In genomic region chr16:1579214-1579613, GRCh38 we compare ENCODE assay signal across 1 cellular context.
TF ChIP-seq lines count a peak whose summit lies in the region.

No MANE protein-coding gene starts in this region.

TF ChIP-seq in K562, 482 proteins besides CTCF, POLR2A, EP300 and RAD21:
- no peak for TF ChIP-seq PATZ1 (CRISPR knock-in tag; IDR thresholded peaks at IDR 0.05; ENCODE audit: borderline replicate concordance)
- no peak for TF ChIP-seq PPARD (CRISPR knock-in tag; IDR thresholded peaks at IDR 0.05)
- no peak for TF ChIP-seq ZNF407 (IDR thresholded peaks at IDR 0.05; ENCODE audit: low read depth)
- no peak for TF ChIP-seq POLR2G (IDR thresholded peaks at IDR 0.05; ENCODE audit: low read depth, low read length)
- TF ChIP-seq ESRRA (IDR thresholded peaks at IDR 0.05; ENCODE audit: borderline replicate concordance, low read depth), result peak; percentile 78; the same call in 1 of the 2 replicates
- no peak for TF ChIP-seq TAF15 (IDR thresholded peaks at IDR 0.05; ENCODE audit: low read depth, low read length)
